Comparison of ENCODE assay signal across 15 cellular contexts in genomic region chr20:37296371-37296770, GRCh38. TPM values are rescaled to one million over a fixed set of nuclear protein-coding genes. Genes with fewer than 3 reads are reported as not detected.
A peak's percentile ranks its signal among the peaks of the same experiment; 100 is the strongest.
DNase-seq lines count a peak whose midpoint lies in the region; ATAC-seq, FAIRE-seq and TF ChIP-seq lines count a peak whose summit lies in the region.
"Had no signal": no experiment of that assay in that cellular context is flagged by ENCODE, and none has a peak within 500 bp of the region (broad histone marks: within the 10 kb centered on the region; RNA-seq: fewer than 3 reads in every experiment).

No MANE protein-coding gene starts in this region.

- no peak overlapping the region for H4K8ac ChIP-seq in mesenchymal stem cell (ENCODE audit: low read length)

- peak overlapping the region; percentile 97 for H3K27ac ChIP-seq in astrocyte (ENCODE audit: low read depth, low read length)
- H3K27ac ChIP-seq in mesenchymal stem cell (ENCODE audit: low read length, poor library complexity, severe bottlenecking): no peak overlapping the region
- H3K27ac ChIP-seq: SK-N-MC had no signal

- H2BK120ac ChIP-seq in mesenchymal stem cell (ENCODE audit: low read depth, low read length): no peak overlapping the region

- H3K4me1 Mint-ChIP-seq in astrocyte (ENCODE audit: low read depth, unreplicated experiment): peaks cover 31% of the 10 kb centered on the region
- peaks cover 42% of the 10 kb centered on the region for H3K4me1 Mint-ChIP-seq in activated CD8-positive, alpha-beta T cell treated with anti-CD3 and anti-CD28 coated beads for 36 hours (ENCODE audit: low read depth)

- H2BK5ac ChIP-seq in mesenchymal stem cell (ENCODE audit: low read depth, low read length, poor library complexity, severe bottlenecking): no peak overlapping the region

- H3K23ac ChIP-seq in mesenchymal stem cell (ENCODE audit: low read length in 2 of 2): no peak overlapping the region

- peaks cover 73% of the 10 kb centered on the region for H3K79me2 ChIP-seq in Loucy (ENCODE audit: insufficient read depth, low read length)
- H3K79me2 ChIP-seq in astrocyte (ENCODE audit: insufficient read depth, low read length): peaks cover 86% of the 10 kb centered on the region

- H3K4me1 ChIP-seq in Loucy (ENCODE audit: insufficient read depth, low read length, poor library complexity, severe bottlenecking) (peaks cover 26% of the 10 kb centered on the region), astrocyte (ENCODE audit: insufficient read depth, low read length) (peaks cover 41% of the 10 kb centered on the region), mesenchymal stem cell (ENCODE audit: control insufficient read depth, insufficient read depth, low read depth, low read length) (peaks cover 16% of the 10 kb centered on the region)

- H3K27ac Mint-ChIP-seq in astrocyte (ENCODE audit: unreplicated experiment): peak overlapping the region; percentile 34
- no peak overlapping the region for H3K27ac Mint-ChIP-seq in activated CD8-positive, alpha-beta T cell treated with anti-CD3 and anti-CD28 coated beads for 36 hours
- H3K27ac Mint-ChIP-seq: activated T-helper 1 cell treated with anti-CD3 and anti-CD28 coated beads, Interleukin-12 subunit alpha, Interleukin-12 subunit beta, Interleukin-2, Interleukin-4 antibody, amounts not matched to agents 30 ng/mL and 10 ng/mL and 1 ng/mL, durations not matched to agents 14 hours and 24 hours and 36 hours had no signal

- H3K4me2 ChIP-seq in Loucy (ENCODE audit: low read depth, low read length, poor library complexity, severe bottlenecking) (peak overlapping the region; percentile 31), astrocyte (ENCODE audit: low read length) (peak overlapping the region; percentile 40), mesenchymal stem cell (ENCODE audit: low read length, poor library complexity, severe bottlenecking) (no peak overlapping the region)
- H3K4me2 ChIP-seq: GM23338 had no signal

- H3K27me3 ChIP-seq in Loucy (ENCODE audit: insufficient read depth, low read length, poor library complexity, severe bottlenecking): no peaks in the 10 kb centered on the region
- H3K27me3 ChIP-seq in astrocyte (ENCODE audit: insufficient read depth, low read length): no peaks in the 10 kb centered on the region
- no peaks in the 10 kb centered on the region for H3K27me3 ChIP-seq in mesenchymal stem cell (ENCODE audit: control insufficient read depth in 1 of 2, insufficient read depth in 1 of 2, low read length in 2 of 2)

- no peak for ATAC-seq in GM21786 (IDR thresholded peaks at IDR 0.05; ENCODE audit: unreplicated experiment)
- no peak for ATAC-seq in activated CD8-positive, alpha-beta T cell treated with anti-CD3 and anti-CD28 coated beads for 36 hours

- peaks cover 16% of the 10 kb centered on the region for H3K79me1 ChIP-seq in mesenchymal stem cell (replicated peaks; ENCODE audit: low read length, poor library complexity, severe bottlenecking)

- H4K20me1 ChIP-seq in Loucy (ENCODE audit: insufficient read depth, low read length, poor library complexity, severe bottlenecking) (peaks cover under 1% of the 10 kb centered on the region), astrocyte (ENCODE audit: insufficient read depth, low read length) (peaks cover 9% of the 10 kb centered on the region)

- H3K36me3 ChIP-seq in Loucy (ENCODE audit: insufficient read depth, low read length) (peaks cover 9% of the 10 kb centered on the region; the same call in 1 of the 2 replicates), astrocyte (ENCODE audit: insufficient read depth, low read length) (peaks cover 14% of the 10 kb centered on the region), mesenchymal stem cell (ENCODE audit: control insufficient read depth in 1 of 2, insufficient read depth in 2 of 2, low read depth in 1 of 2, low read length in 2 of 2) (peaks cover 12 to 20% of the 10 kb centered on the region in 2 experiments)

- intact Hi-C loops in activated CD8-positive, alpha-beta T cell treated with anti-CD3 and anti-CD28 coated beads for 36 hours (cut with micrococcal nuclease): no loop called here

- H3K9me3 Mint-ChIP-seq in astrocyte (ENCODE audit: unreplicated experiment): peaks cover 1% of the 10 kb centered on the region
- peaks cover 5% of the 10 kb centered on the region for H3K9me3 Mint-ChIP-seq in activated CD8-positive, alpha-beta T cell treated with anti-CD3 and anti-CD28 coated beads for 36 hours
- H3K9me3 Mint-ChIP-seq: activated T-helper 1 cell treated with anti-CD3 and anti-CD28 coated beads, Interleukin-12 subunit alpha, Interleukin-12 subunit beta, Interleukin-2, Interleukin-4 antibody, amounts not matched to agents 30 ng/mL and 10 ng/mL and 1 ng/mL, durations not matched to agents 14 hours and 24 hours and 36 hours had no signal

- H3K9me3 ChIP-seq in Loucy (ENCODE audit: insufficient read depth, low read depth, low read length): no peaks in the 10 kb centered on the region
- H3K9me3 ChIP-seq in astrocyte (ENCODE audit: insufficient read depth, low read depth, low read length): no peaks in the 10 kb centered on the region
- H3K9me3 ChIP-seq in mesenchymal stem cell (ENCODE audit: control insufficient read depth, low read length): no peaks in the 10 kb centered on the region

- H2BK15ac ChIP-seq in mesenchymal stem cell (ENCODE audit: low read depth, poor library complexity, severe bottlenecking): no peak overlapping the region

- H2AFZ ChIP-seq in Loucy (ENCODE audit: low read length): no peak overlapping the region
- no peak overlapping the region for H2AFZ ChIP-seq in astrocyte (ENCODE audit: low read depth, low read length)
- H2AFZ ChIP-seq in mesenchymal stem cell (ENCODE audit: low read depth, low read length): no peak overlapping the region
- H2AFZ ChIP-seq: GM23338 had no signal

- H3K27me3 Mint-ChIP-seq in astrocyte (ENCODE audit: low read depth, unreplicated experiment): no peaks in the 10 kb centered on the region
- no peaks in the 10 kb centered on the region for H3K27me3 Mint-ChIP-seq in activated CD8-positive, alpha-beta T cell treated with anti-CD3 and anti-CD28 coated beads for 36 hours

- TF ChIP-seq CTCF in Loucy (conservative IDR thresholded peaks at IDR 0.05; ENCODE audit: low read length): no peak
- TF ChIP-seq CTCF in astrocyte (IDR thresholded peaks at IDR 0.05; ENCODE audit: insufficient read depth, low read depth, low read length): no peak
- no peak for TF ChIP-seq CTCF in activated CD8-positive, alpha-beta T cell treated with anti-CD3 and anti-CD28 coated beads for 36 hours (IDR thresholded peaks at IDR 0.05)

- H3K18ac ChIP-seq in mesenchymal stem cell (ENCODE audit: low read depth in 1 of 2, low read length in 2 of 2): no peak overlapping the region

- no peak overlapping the region for H3K4me3 Mint-ChIP-seq in astrocyte (ENCODE audit: unreplicated experiment)
- H3K4me3 Mint-ChIP-seq in activated CD8-positive, alpha-beta T cell treated with anti-CD3 and anti-CD28 coated beads for 36 hours: no peak overlapping the region
- H3K4me3 Mint-ChIP-seq: activated T-helper 1 cell treated with anti-CD3 and anti-CD28 coated beads, Interleukin-12 subunit alpha, Interleukin-12 subunit beta, Interleukin-2, Interleukin-4 antibody, amounts not matched to agents 30 ng/mL and 10 ng/mL and 1 ng/mL, durations not matched to agents 14 hours and 24 hours and 36 hours; GM23338 had no signal

- 6% methylated on average over 2 of the region's 2 CpGs for WGBS in mesenchymal stem cell

- H2AK5ac ChIP-seq in mesenchymal stem cell (ENCODE audit: low read length, severe bottlenecking): no peak overlapping the region

- peaks cover 23% of the 10 kb centered on the region for H3K36me3 Mint-ChIP-seq in astrocyte (ENCODE audit: low read depth, unreplicated experiment)
- peaks cover 43% of the 10 kb centered on the region for H3K36me3 Mint-ChIP-seq in activated CD8-positive, alpha-beta T cell treated with anti-CD3 and anti-CD28 coated beads for 36 hours (ENCODE audit: low read depth)

- H3K4me3 ChIP-seq in Loucy (ENCODE audit: low read length, poor library complexity, severe bottlenecking) (no peak overlapping the region), astrocyte (ENCODE audit: insufficient read depth, low read depth, low read length) (no peak overlapping the region), mesenchymal stem cell (ENCODE audit: insufficient read depth in 1 of 2, low read depth in 1 of 2, low read length in 2 of 2) (no peak overlapping the region)
- H3K4me3 ChIP-seq: GM23338, SK-N-MC had no signal

- H3F3A ChIP-seq in Loucy (ENCODE audit: low read depth): no peaks in the 10 kb centered on the region

- no peak overlapping the region for H3K9ac ChIP-seq in Loucy (ENCODE audit: low read depth, low read length, poor library complexity, severe bottlenecking)
- peak overlapping the region; percentile 21 for H3K9ac ChIP-seq in astrocyte (ENCODE audit: low read length)
- H3K9ac ChIP-seq in mesenchymal stem cell (ENCODE audit: low read length): peak overlapping the region; percentile 76

- H2BK12ac ChIP-seq in mesenchymal stem cell (ENCODE audit: low read length in 2 of 2): no peak overlapping the region

- no peak overlapping the region for H3K14ac ChIP-seq in mesenchymal stem cell (ENCODE audit: low read length in 2 of 2)

- DNase-seq in AML-193 (lab: John Stamatoyannopoulos, UW) (peak; percentile 23 to 36), astrocyte (ENCODE audit: low read depth) (no peak), mesenchymal stem cell (peak; percentile 47), NCI-H526 treated with DMSO at 0.1 percent for 48 hours (lab: John Stamatoyannopoulos, UW) (no peak)
- DNase-seq in stimulated activated CD4-positive, alpha-beta T cell treated with anti-CD3 and anti-CD28 coated beads, Interleukin-4, amount 100 ng/mL, for 1 hour: no peak
- DNase-seq in activated CD8-positive, alpha-beta T cell treated with anti-CD3 and anti-CD28 coated beads for 36 hours: no peak
- DNase-seq: activated CD4-positive, alpha-beta T cell treated with anti-CD3 and anti-CD28 coated beads for 48 hours; NCI-H524 treated with DMSO at 0.1 percent for 48 hours; stimulated activated CD4-positive, alpha-beta T cell treated with anti-CD3 and anti-CD28 coated beads, Interleukin-2, amount 100 ng/mL, for 48 hours; stimulated activated naive CD4-positive, alpha-beta T cell treated with Interleukin-2 at 50 U/mL for 16 hours had no signal

- H3K9me2 ChIP-seq in Loucy (replicated peaks; ENCODE audit: low read depth, low read length): no peaks in the 10 kb centered on the region

- no peak for FAIRE-seq in astrocyte (lab: Jason Lieb, UNC)

- no peak overlapping the region for H4K91ac ChIP-seq in mesenchymal stem cell (ENCODE audit: low read length)

- no peak overlapping the region for H3K4ac ChIP-seq in mesenchymal stem cell (ENCODE audit: low read depth in 1 of 2, low read length in 2 of 2)

- POLR2A ChIA-PET in activated CD8-positive, alpha-beta T cell treated with anti-CD3 and anti-CD28 coated beads for 36 hours (lab: Charles Lee): no interaction called here

- CTCF ChIA-PET in activated CD8-positive, alpha-beta T cell treated with anti-CD3 and anti-CD28 coated beads for 36 hours (lab: Charles Lee): interaction anchor here (1.0 to 1.3 kb wide), 2 partner anchors 32 to 105 kb away, joined by 3 to 5 read pairs; no protein-coding TSS in a partner anchor

RNA-seq across cellular contexts. Expression of gene MANBAL, which starts 6.9 kb away (rescaled TPM):
- 39.4 and 41.2 TPM in 2 replicates for total RNA-seq in astrocyte
- polyA plus RNA-seq in mesenchymal stem cell (2013, experiment 1 of 2): 53.0 TPM
- 53.3 TPM for polyA plus RNA-seq in mesenchymal stem cell (2013, experiment 2 of 2)
- 10 to 100 TPM; 11.1 to 12.1 TPM for total RNA-seq in activated CD8-positive, alpha-beta T cell treated with anti-CD3 and anti-CD28 coated beads for 36 hours

RNA-seq across cellular contexts. Expression of gene GHRH, which starts 34.8 kb away (rescaled TPM):
- not detected in 2 replicates for total RNA-seq in astrocyte
- not detected for polyA plus RNA-seq in mesenchymal stem cell (2013, experiment 1 of 2)
- polyA plus RNA-seq in mesenchymal stem cell (2013, experiment 2 of 2): not detected
- total RNA-seq in activated CD8-positive, alpha-beta T cell treated with anti-CD3 and anti-CD28 coated beads for 36 hours: not detected
- total RNA-seq: activated T-helper 1 cell treated with anti-CD3 and anti-CD28 coated beads, Interleukin-12 subunit alpha, Interleukin-12 subunit beta, Interleukin-2, Interleukin-4 antibody, amounts not matched to agents 30 ng/mL and 10 ng/mL and 1 ng/mL, durations not matched to agents 14 hours and 24 hours and 36 hours; GM23338 had no signal

RNA-seq across cellular contexts. Expression of gene SRC, which starts 49.6 kb away (rescaled TPM):
- total RNA-seq in astrocyte: 33.4 and 33.7 TPM in 2 replicates
- polyA plus RNA-seq in mesenchymal stem cell (2013, experiment 1 of 2): 9.6 TPM
- 8.0 TPM for polyA plus RNA-seq in mesenchymal stem cell (2013, experiment 2 of 2)
- total RNA-seq in activated CD8-positive, alpha-beta T cell treated with anti-CD3 and anti-CD28 coated beads for 36 hours: 1 to 10 TPM in 1 of 2 experiments, under 1 TPM in 1; 0.88 to 2.4 TPM

Comparison
In these comparisons a context has a peak if more than half of its experiments do, and no peak if none do; other contexts are left out.
1. DNase-seq: peak in AML-193 (2 of 2) and mesenchymal stem cell (single experiment); none in astrocyte (single experiment), NCI-H526 treated with DMSO at 0.1 percent for 48 hours (single experiment), stimulated activated CD4-positive, alpha-beta T cell treated with anti-CD3 and anti-CD28 coated beads, Interleukin-4, amount 100 ng/mL, for 1 hour (single experiment) and activated CD8-positive, alpha-beta T cell treated with anti-CD3 and anti-CD28 coated beads for 36 hours (single experiment).
2. RNA of gene SRC, which starts 49.6 kb away (total RNA-seq): 33.4 to 33.7 TPM in astrocyte; 0.88 to 2.4 TPM in activated CD8-positive, alpha-beta T cell treated with anti-CD3 and anti-CD28 coated beads for 36 hours; every median in the first group is over 10 times any median in the second.